ENCODE assay signal across 2 cellular contexts in the genomic region with DNA sequence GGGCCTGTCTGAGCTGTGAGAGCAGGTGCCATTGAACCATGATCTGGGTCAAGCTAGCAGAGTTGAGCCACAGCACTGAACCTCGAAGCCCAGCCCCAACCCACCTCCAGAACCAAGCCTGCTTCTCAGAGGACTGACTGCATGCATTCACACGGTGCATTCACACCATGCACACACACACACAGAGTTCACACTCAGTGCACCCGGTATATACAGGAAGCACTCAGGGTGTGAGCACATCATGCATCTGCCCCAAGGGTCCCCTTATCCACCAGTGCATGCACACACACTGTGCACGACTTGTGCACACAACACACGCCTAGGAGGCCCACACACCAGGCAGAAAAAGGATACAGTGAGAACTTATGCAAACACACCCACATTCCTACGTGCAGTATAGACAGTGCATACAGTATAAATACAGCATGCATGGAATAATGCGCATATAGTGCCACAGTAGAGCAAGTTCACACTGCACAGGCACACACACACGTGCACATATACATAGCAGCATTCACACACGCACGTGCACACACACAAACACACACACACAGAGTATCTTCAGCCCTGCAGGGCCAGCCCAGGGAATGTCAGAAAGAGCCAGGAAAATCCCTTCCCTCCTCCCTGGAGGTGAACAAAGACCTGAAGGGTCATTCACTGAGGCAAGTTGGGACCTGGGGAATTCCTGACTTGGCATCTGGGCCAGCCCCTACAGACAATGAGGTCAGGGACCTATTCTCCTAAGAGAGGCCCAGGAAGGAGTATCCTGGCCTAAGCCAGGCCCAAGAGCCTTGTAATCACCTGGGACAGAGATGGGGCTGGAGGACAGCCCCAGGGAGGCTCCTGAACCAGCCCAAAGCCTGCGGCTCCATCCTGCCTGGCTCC.
TF ChIP-seq lines count a peak whose summit lies in the region.

No MANE protein-coding gene starts in this region.

TF ChIP-seq in GM23338, 12 proteins besides CTCF, POLR2A, EP300 and RAD21 (continued from another document):
- no peak for TF ChIP-seq REST (IDR thresholded peaks at IDR 0.05; ENCODE audit: unreplicated experiment)
- no peak for TF ChIP-seq EZH2phosphoT487 (IDR thresholded peaks at IDR 0.05; ENCODE audit: unreplicated experiment)
- TF ChIP-seq, protein P1, sequence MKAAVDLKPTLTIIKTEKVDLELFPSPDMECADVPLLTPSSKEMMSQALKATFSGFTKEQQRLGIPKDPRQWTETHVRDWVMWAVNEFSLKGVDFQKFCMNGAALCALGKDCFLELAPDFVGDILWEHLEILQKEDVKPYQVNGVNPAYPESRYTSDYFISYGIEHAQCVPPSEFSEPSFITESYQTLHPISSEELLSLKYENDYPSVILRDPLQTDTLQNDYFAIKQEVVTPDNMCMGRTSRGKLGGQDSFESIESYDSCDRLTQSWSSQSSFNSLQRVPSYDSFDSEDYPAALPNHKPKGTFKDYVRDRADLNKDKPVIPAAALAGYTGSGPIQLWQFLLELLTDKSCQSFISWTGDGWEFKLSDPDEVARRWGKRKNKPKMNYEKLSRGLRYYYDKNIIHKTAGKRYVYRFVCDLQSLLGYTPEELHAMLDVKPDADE (IDR thresholded peaks at IDR 0.05): no peak

TF ChIP-seq in SK-N-SH treated with all-trans-retinoic acid at 6 μM for 48 hours, 23 proteins besides CTCF, POLR2A, EP300 and RAD21 (continued from another document):
- TF ChIP-seq PATZ1 (CRISPR knock-in tag; IDR thresholded peaks at IDR 0.05; ENCODE audit: borderline replicate concordance) (no peak), ZC3H10 (CRISPR knock-in tag; IDR thresholded peaks at IDR 0.05) (no peak), TOX (CRISPR knock-in tag; IDR thresholded peaks at IDR 0.05; ENCODE audit: borderline replicate concordance) (no peak), ESRRG (CRISPR knock-in tag; IDR thresholded peaks at IDR 0.05) (no peak), ZNF8 (CRISPR knock-in tag; IDR thresholded peaks at IDR 0.05) (no peak)
